9 cellular contexts compared by ENCODE assay signal in genomic region chr12:12837025-12837872, GRCh38. TPM values are rescaled to one million over a fixed set of nuclear protein-coding genes. Genes with fewer than 3 reads are reported as not detected.
DNase-seq lines count a peak whose midpoint lies in the region; FAIRE-seq and TF ChIP-seq lines count a peak whose summit lies in the region.
"Had no signal": no experiment of that assay in that cellular context is flagged by ENCODE, and none has a peak within 500 bp of the region (broad histone marks: within the 10 kb centered on the region; RNA-seq: fewer than 3 reads in every experiment).

No MANE protein-coding gene starts in this region.

- H3K9ac ChIP-seq in iPS-15b (ENCODE audit: low read depth, low read length): no peak overlapping the region

- no peaks in the 10 kb centered on the region for H3K27me3 ChIP-seq in ascending aorta
- H3K27me3 ChIP-seq in iPS-15b (ENCODE audit: control insufficient read depth, insufficient read depth, low read length): no peaks in the 10 kb centered on the region
- H3K27me3 ChIP-seq: neutrophil had no signal

- H3K9me3 ChIP-seq in ascending aorta (no peaks in the 10 kb centered on the region), iPS-15b (ENCODE audit: control insufficient read depth, insufficient read depth, low read length) (no peaks in the 10 kb centered on the region)
- H3K9me3 ChIP-seq: neutrophil had no signal

- TF ChIP-seq POLR2A in GM12892 (IDR thresholded peaks at IDR 0.05; ENCODE audit: low read depth, low read length): no peak

- DNase-seq in A172 (ENCODE audit: low spot score) (peak; percentile 82), GM12892 (ENCODE audit: insufficient read length) (peak; percentile 33), LHCN-M2 (ENCODE audit: low read depth) (peak; percentile 77), SKM-1 treated with dmso at 0.1 percent for 144 hours (lab: John Stamatoyannopoulos, UW; ENCODE audit: unreplicated experiment) (peak; percentile 11), ascending aorta (ENCODE audit: low spot score in 2 of 2) (peak; percentile 16 to 83)
- DNase-seq in stimulated activated CD4-positive, alpha-beta T cell treated with anti-CD3 and anti-CD28 coated beads, Interleukin-12 subunit alpha, Interleukin-12 subunit beta, amount 100 ng/mL, for 48 hours (ENCODE audit: low read depth in 2 of 3, low spot score in 1 of 3): peak; percentile 30 to 49 (median 42)
- no peak for DNase-seq in NK-92 treated with Interleukin-12 subunit alpha and Interleukin-12 subunit beta, amount 100 ng/mL, for 24 hours (lab: John Stamatoyannopoulos, UW)

- H3K4me1 ChIP-seq in ascending aorta (peaks cover 0 to 11% of the 10 kb centered on the region in 2 donors), iPS-15b (ENCODE audit: control insufficient read depth, insufficient read depth, low read length) (peaks cover 4% of the 10 kb centered on the region)

- FAIRE-seq in GM12892 (lab: Jason Lieb, UNC): no peak

- peaks cover 4 to 11% of the 10 kb centered on the region in 2 donors for H3K36me3 ChIP-seq in ascending aorta
- H3K36me3 ChIP-seq in iPS-15b (ENCODE audit: control insufficient read depth, insufficient read depth, low read length): no peaks in the 10 kb centered on the region

- intact Hi-C loops in ascending aorta (cut with DNase I): loop anchor here (1.0 kb wide), 2 partner anchors 54 to 146 kb away; partner anchors contain the start of gene GPRC5A

- TF ChIP-seq CTCF in ascending aorta (IDR thresholded peaks at IDR 0.05): peak; percentile 55 to 74 (median 72)

- H3K4me3 ChIP-seq in ascending aorta (no peak overlapping the region), iPS-15b (ENCODE audit: low read depth, low read length) (peak overlapping the region; percentile 7)

- no peak overlapping the region for H3K27ac ChIP-seq in ascending aorta
- H3K27ac ChIP-seq: neutrophil had no signal

RNA-seq across cellular contexts. Expression of gene DDX47, which starts 24.1 kb away (rescaled TPM):
- 96.6 and 99.2 TPM in 2 replicates for total RNA-seq in A172 (2014; rRNA removed; shearing (Covaris generic))
- 69.0 TPM for polyA plus RNA-seq in GM12892 (2012; ENCODE audit: missing spikeins)
- total RNA-seq in LHCN-M2 (2014; rRNA removed) (69.2 and 69.4 TPM in 2 replicates), ascending aorta (36.4 TPM)
- 36.4 TPM for polyA plus RNA-seq in LHCN-M2 (2012)

RNA-seq across cellular contexts. Expression of gene APOLD1, which starts 51.8 kb away (rescaled TPM):
- total RNA-seq in A172 (2014; rRNA removed; shearing (Covaris generic)): 3.3 and 3.5 TPM in 2 replicates
- 2.6 TPM for polyA plus RNA-seq in GM12892 (2012; ENCODE audit: missing spikeins)
- total RNA-seq in LHCN-M2 (2014; rRNA removed): 8.0 and 9.3 TPM in 2 replicates
- 2.3 TPM for polyA plus RNA-seq in LHCN-M2 (2012)
- total RNA-seq in ascending aorta: 189 TPM

RNA-seq across cellular contexts. Expression of gene GPRC5A, which starts 54.1 kb away (rescaled TPM):
- total RNA-seq in A172 (2014; rRNA removed; shearing (Covaris generic)): 30.0 and 53.5 TPM in 2 replicates
- not detected for polyA plus RNA-seq in GM12892 (2012; ENCODE audit: missing spikeins)
- total RNA-seq in LHCN-M2 (2014; rRNA removed) (1.7 and 2.6 TPM in 2 replicates), ascending aorta (23.8 TPM)
- 2.1 TPM for polyA plus RNA-seq in LHCN-M2 (2012)

Comparison
In these comparisons a context has a peak if more than half of its experiments do, and no peak if none do; other contexts are left out.
1. RNA of gene APOLD1, which starts 51.8 kb away (total RNA-seq): 189 TPM in ascending aorta (single experiment); 8.0 to 9.3 TPM in LHCN-M2 and 3.3 to 3.5 TPM in A172; every median in the first group is over 10 times any median in the second.